Comparison of ENCODE assay signal across 4 cellular contexts in the genomic region with DNA sequence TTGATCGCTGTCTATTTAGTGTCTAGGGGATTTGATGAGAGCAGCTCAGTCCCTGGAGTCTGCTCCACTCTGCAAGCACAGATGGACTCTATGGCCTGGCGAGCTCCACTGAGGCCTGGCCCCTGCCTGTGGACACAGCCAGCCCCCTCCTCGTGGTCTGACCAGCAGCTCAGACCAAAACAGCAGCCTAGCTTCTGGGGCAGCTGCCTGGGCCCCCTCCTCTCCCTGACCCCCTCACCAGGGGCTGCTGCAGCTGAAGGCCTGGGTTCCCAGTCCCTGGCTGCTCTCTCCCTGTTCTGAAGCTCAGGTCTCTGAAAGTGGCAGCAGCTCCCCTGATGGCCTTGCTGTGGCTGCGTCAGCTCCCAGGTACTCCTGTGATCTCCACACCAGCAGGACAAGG. TPM values are rescaled to one million over a fixed set of nuclear protein-coding genes. Genes with fewer than 3 reads are reported as not detected.
"Had no signal": no experiment of that assay in that cellular context is flagged by ENCODE, and none has a peak within 500 bp of the region (broad histone marks: within the 10 kb centered on the region; RNA-seq: fewer than 3 reads in every experiment).

No MANE protein-coding gene starts in this region.

RNA-seq across cellular contexts. Expression of a gene that starts 3.6 kb away (rescaled TPM):
- total RNA-seq: Peyer's patch, Right ventricle myocardium superior, SJSA1 had no signal
- polyA plus RNA-seq: SK-N-SH had no signal

RNA-seq across cellular contexts. Expression of a gene that starts 58.3 kb away (rescaled TPM):
- total RNA-seq: Peyer's patch, Right ventricle myocardium superior, SJSA1 had no signal
- polyA plus RNA-seq: SK-N-SH had no signal
